Comparison of ENCODE assay signal across 14 cellular contexts in genomic region chrX:330726-331144, GRCh38. TPM values are rescaled to one million over a fixed set of nuclear protein-coding genes. Genes with fewer than 3 reads are reported as not detected.
DNase-seq lines count a peak whose midpoint lies in the region; ATAC-seq and TF ChIP-seq lines count a peak whose summit lies in the region.
"Had no signal": no experiment of that assay in that cellular context is flagged by ENCODE, and none has a peak within 500 bp of the region (broad histone marks: within the 10 kb centered on the region; RNA-seq: fewer than 3 reads in every experiment).

No MANE protein-coding gene starts in this region.

- WGBS in mesenchymal stem cell, result 50% methylated on average over 23 of the region's 28 CpGs

- no peak overlapping the region for H3K14ac ChIP-seq in mesenchymal stem cell (ENCODE audit: low read length in 2 of 2)

- H4K8ac ChIP-seq in mesenchymal stem cell (ENCODE audit: low read length), result peak overlapping the region; percentile 29

- ATAC-seq in Right ventricle myocardium superior (ENCODE audit: poor library complexity) (peak; percentile 15), esophagus mucosa (peak; percentile 13), GM19035 (IDR thresholded peaks at IDR 0.05; ENCODE audit: unreplicated experiment) (no peak)
- ATAC-seq: GM12878 had no signal

- no peak overlapping the region for H3K23ac ChIP-seq in mesenchymal stem cell (ENCODE audit: low read length in 2 of 2)

- H2BK12ac ChIP-seq in mesenchymal stem cell (ENCODE audit: low read length in 2 of 2), result no peak overlapping the region

- H3K4ac ChIP-seq in mesenchymal stem cell (ENCODE audit: low read depth in 1 of 2, low read length in 2 of 2), result peak overlapping the region in 1 of 2 experiments; percentile 78

- no peaks in the 10 kb centered on the region for H3K27me3 ChIP-seq in right atrium auricular region
- peaks cover 0 to 10% of the 10 kb centered on the region in 2 experiments for H3K27me3 ChIP-seq in mesenchymal stem cell (ENCODE audit: control insufficient read depth in 1 of 2, insufficient read depth in 1 of 2, low read length in 2 of 2)

- H4K91ac ChIP-seq in mesenchymal stem cell (ENCODE audit: low read length), result peak overlapping the region; percentile 48

- DNase-seq in Right ventricle myocardium superior (peak; percentile 26), right atrium auricular region (ENCODE audit: low spot score) (no peak), mesenchymal stem cell (no peak), HCEC 1CT (no peak), NCI-H510A treated with DMSO at 0.1 percent for 48 hours (lab: John Stamatoyannopoulos, UW) (no peak), T-helper 1 cell (no peak)
- DNase-seq: Calu3; NK-92 treated with Interleukin-12 subunit alpha and Interleukin-12 subunit beta, amount 100 ng/mL, for 24 hours had no signal

- no peak overlapping the region for H2BK5ac ChIP-seq in mesenchymal stem cell (ENCODE audit: low read depth, low read length, poor library complexity, severe bottlenecking)

- H3K79me1 ChIP-seq in mesenchymal stem cell (replicated peaks; ENCODE audit: low read length, poor library complexity, severe bottlenecking), result peaks cover 2% of the 10 kb centered on the region

- peak overlapping the region; percentile 40 to 79 for H3K18ac ChIP-seq in mesenchymal stem cell (ENCODE audit: low read depth in 1 of 2, low read length in 2 of 2)

- H2AK5ac ChIP-seq in mesenchymal stem cell (ENCODE audit: low read length, severe bottlenecking), result no peak overlapping the region

- peaks cover 10% of the 10 kb centered on the region for H3K36me3 ChIP-seq in right atrium auricular region
- H3K36me3 ChIP-seq in mesenchymal stem cell (ENCODE audit: control insufficient read depth in 1 of 2, insufficient read depth in 2 of 2, low read depth in 1 of 2, low read length in 2 of 2), result peaks cover 0 to 33% of the 10 kb centered on the region in 2 experiments
- H3K36me3 ChIP-seq: breast epithelium had no signal

- H3K27ac ChIP-seq in right atrium auricular region, result no peak overlapping the region
- H3K27ac ChIP-seq in mesenchymal stem cell (ENCODE audit: low read length, poor library complexity, severe bottlenecking), result no peak overlapping the region
- H3K27ac ChIP-seq: breast epithelium, dorsolateral prefrontal cortex, HL-60 had no signal

- no peak overlapping the region for H3K9ac ChIP-seq in mesenchymal stem cell (ENCODE audit: low read length)

- H3K4me1 ChIP-seq in right atrium auricular region (peaks cover 0 to 14% of the 10 kb centered on the region in 2 donors), mesenchymal stem cell (ENCODE audit: control insufficient read depth, insufficient read depth, low read depth, low read length) (peaks cover 15% of the 10 kb centered on the region)
- H3K4me1 ChIP-seq: breast epithelium had no signal

- H2AFZ ChIP-seq in mesenchymal stem cell (ENCODE audit: low read depth, low read length), result peak overlapping the region; percentile 29

- peak overlapping the region; percentile 77 for H3K4me2 ChIP-seq in mesenchymal stem cell (ENCODE audit: low read length, poor library complexity, severe bottlenecking)

- H2BK120ac ChIP-seq in mesenchymal stem cell (ENCODE audit: low read depth, low read length), result no peak overlapping the region

- TF ChIP-seq CTCF in right atrium auricular region (IDR thresholded peaks at IDR 0.05), result no peak

- peak overlapping the region; percentile 29 for H2BK15ac ChIP-seq in mesenchymal stem cell (ENCODE audit: low read depth, poor library complexity, severe bottlenecking)

- no peaks in the 10 kb centered on the region for H3K9me3 ChIP-seq in right atrium auricular region
- H3K9me3 ChIP-seq in mesenchymal stem cell (ENCODE audit: control insufficient read depth, low read length), result no peaks in the 10 kb centered on the region
- H3K9me3 ChIP-seq: breast epithelium had no signal

- peak overlapping the region in 1 of 2 donors; percentile 28 for H3K4me3 ChIP-seq in right atrium auricular region
- no peak overlapping the region for H3K4me3 ChIP-seq in mesenchymal stem cell (ENCODE audit: insufficient read depth in 1 of 2, low read depth in 1 of 2, low read length in 2 of 2)
- H3K4me3 ChIP-seq: GM12878 had no signal

- intact Hi-C loops in Right ventricle myocardium superior (cut with DNase I), result no loop called here

RNA-seq across cellular contexts. Expression of gene GTPBP6, which starts 12.1 kb away (rescaled TPM):
- total RNA-seq in Right ventricle myocardium superior (50.8 TPM), right atrium auricular region (10 to 100 TPM; 44.6 to 52.1 TPM), esophagus mucosa (35.3 TPM)
- polyA plus RNA-seq in mesenchymal stem cell (2013, experiment 1 of 2), result 29.7 TPM
- 29.8 TPM for polyA plus RNA-seq in mesenchymal stem cell (2013, experiment 2 of 2)

RNA-seq across cellular contexts. Expression of gene PLCXD1, which starts 49.6 kb away (rescaled TPM):
- total RNA-seq in Right ventricle myocardium superior, result 5.1 TPM
- total RNA-seq in right atrium auricular region, result 1 to 10 TPM; 2.2 to 3.0 TPM
- 17.8 TPM for total RNA-seq in esophagus mucosa
- polyA plus RNA-seq in mesenchymal stem cell (2013, experiment 1 of 2), result 15.8 TPM
- 14.5 TPM for polyA plus RNA-seq in mesenchymal stem cell (2013, experiment 2 of 2)

RNA-seq across cellular contexts. Expression of gene PPP2R3B, which starts 56.0 kb away (rescaled TPM):
- total RNA-seq in Right ventricle myocardium superior (154 TPM), right atrium auricular region (10 to 100 TPM; 58.6 to 70.1 TPM), esophagus mucosa (13.8 TPM)
- polyA plus RNA-seq in mesenchymal stem cell (2013, experiment 1 of 2), result 6.5 TPM
- polyA plus RNA-seq in mesenchymal stem cell (2013, experiment 2 of 2), result 6.4 TPM
